14 cellular contexts compared by ENCODE assay signal in genomic region chr7:73703649-73703984, GRCh38. TPM values are rescaled to one million over a fixed set of nuclear protein-coding genes. Genes with fewer than 3 reads are reported as not detected.
DNase-seq lines count a peak whose midpoint lies in the region; ATAC-seq, FAIRE-seq and TF ChIP-seq lines count a peak whose summit lies in the region.
"Had no signal": no experiment of that assay in that cellular context is flagged by ENCODE, and none has a peak within 500 bp of the region (broad histone marks: within the 10 kb centered on the region; RNA-seq: fewer than 3 reads in every experiment).

No MANE protein-coding gene starts in this region.

- H3K79me2 ChIP-seq in PC-3 (ENCODE audit: low read length): peaks cover 18% of the 10 kb centered on the region
- H3K79me2 ChIP-seq in HepG2 (ENCODE audit: insufficient read depth, low read length): no peaks in the 10 kb centered on the region

- no TSS peak for BruUV-seq in PC-3 (replicated peaks; lab: Mats Ljungman, UMichigan)
- no TSS peak for BruUV-seq in HepG2 (replicated peaks; lab: Mats Ljungman, UMichigan)

- H3K27me3 ChIP-seq in BLaER1 (no peaks in the 10 kb centered on the region), PC-3 (ENCODE audit: low read length) (no peaks in the 10 kb centered on the region), esophagus squamous epithelium (no peaks in the 10 kb centered on the region), ovary (no peaks in the 10 kb centered on the region), HepG2 (ENCODE audit: control insufficient read depth in 1 of 2, insufficient read depth in 2 of 2, low read length in 2 of 2) (no peaks in the 10 kb centered on the region)
- H3K27me3 ChIP-seq: upper lobe of right lung had no signal

- no peak for ATAC-seq in PC-3
- no peak for ATAC-seq in HepG2

- H2AFZ ChIP-seq in PC-3 (ENCODE audit: low read length) (no peak overlapping the region), HepG2 (ENCODE audit: low read length) (no peak overlapping the region)

- no peak for TF ChIP-seq RAD21 in HepG2 (CRISPR knock-in tag; IDR thresholded peaks at IDR 0.05)

- intact Hi-C loops in PC-3 (cut with micrococcal nuclease): no loop called here
- intact Hi-C loops in esophagus squamous epithelium (cut with DNase I): no loop called here
- intact Hi-C loops in ovary (cut with DNase I): no loop called here
- intact Hi-C loops in HepG2 (cut with micrococcal nuclease; ENCODE audit: unreplicated experiment): no loop called here

- H3K9me2 ChIP-seq in PC-3 (replicated peaks; ENCODE audit: low read length): no peaks in the 10 kb centered on the region

- in situ Hi-C loops in HepG2 (cut with HindIII; ENCODE audit: extremely low pct_ligation_motif_present, low pct_unique_long_range_greater_than_20kb): no loop called here

- TF ChIP-seq EP300 in ovary (IDR thresholded peaks at IDR 0.05) (no peak), HepG2 (IDR thresholded peaks at IDR 0.05; ENCODE audit: low read depth in 2 of 2, low read length in 2 of 2) (no peak), HepG2 (CRISPR knock-in tag; IDR thresholded peaks at IDR 0.05; ENCODE audit: borderline replicate concordance) (no peak)

- DNase-seq in PC-3 (no peak), esophagus squamous epithelium (lab: John Stamatoyannopoulos, UW) (no peak), ovary (no peak), NOMO-1 treated with DMSO at 0.1 percent for 48 hours (lab: John Stamatoyannopoulos, UW; ENCODE audit: unreplicated experiment) (no peak), GM12891 (ENCODE audit: insufficient read length, low spot score) (no peak), HepG2 (ENCODE audit: low spot score) (no peak), NCI-H2196 (lab: John Stamatoyannopoulos, UW; ENCODE audit: unreplicated experiment) (no peak)
- DNase-seq: kidney glomerular epithelial cell, MM.1S, NCI-H2081 treated with DMSO at 0.1 percent for 48 hours, NCI-H774 had no signal

- H4K20me1 ChIP-seq in BLaER1 (peaks cover 58% of the 10 kb centered on the region), PC-3 (ENCODE audit: low read length) (peaks cover 20% of the 10 kb centered on the region), HepG2 (ENCODE audit: insufficient read depth, low read length) (peaks cover 5% of the 10 kb centered on the region; the same call in 1 of the 2 replicates)

- H3K27ac ChIP-seq in BLaER1 (no peak overlapping the region), PC-3 (ENCODE audit: low read length) (peak overlapping the region; percentile 33), esophagus squamous epithelium (no peak overlapping the region), ovary (peak overlapping the region in 1 of 2 donors; percentile 64), HepG2 (ENCODE audit: extremely low read length, insufficient read depth, low read length) (no peak overlapping the region)
- H3K27ac ChIP-seq: upper lobe of right lung had no signal

- TF ChIP-seq CTCF in PC-3 (conservative IDR thresholded peaks at IDR 0.05; ENCODE audit: low read depth, low read length) (no peak), esophagus squamous epithelium (IDR thresholded peaks at IDR 0.05) (no peak), ovary (IDR thresholded peaks at IDR 0.05) (no peak), HepG2 (CRISPR knock-in tag; IDR thresholded peaks at IDR 0.05) (no peak)

- POLR2A ChIA-PET in PC-3 (lab: Charles Lee; ENCODE audit: unreplicated experiment): interaction anchor here (0.6 to 1.1 kb wide), 2 partner anchors 14 to 182 kb away, joined by 4 to 7 read pairs; partner anchors contain the start of gene BAZ1B
- POLR2A ChIA-PET in HepG2 (lab: Yijun Ruan, JAX): interaction anchor here (1.4 kb wide), 1 partner anchor 12 kb away, joined by 4 read pairs; no protein-coding TSS in a partner anchor

- H3K36me3 ChIP-seq in BLaER1 (peaks cover 13% of the 10 kb centered on the region), PC-3 (ENCODE audit: low read depth, low read length) (peaks cover 54% of the 10 kb centered on the region), esophagus squamous epithelium (peaks cover 0 to 41% (median 4%) of the 10 kb centered on the region in 3 donors), ovary (no peaks in the 10 kb centered on the region), HepG2 (replicated peaks in 1 of 2; ENCODE audit: control insufficient read depth in 1 of 2, insufficient read depth in 2 of 2, low read length in 2 of 2) (peaks cover 7 to 10% of the 10 kb centered on the region in 2 experiments; a peak in 4 of 5 replicates)
- H3K36me3 ChIP-seq: upper lobe of right lung had no signal

- H3K4me2 ChIP-seq in BLaER1 (peak overlapping the region; percentile 94), PC-3 (ENCODE audit: low read length) (no peak overlapping the region), HepG2 (ENCODE audit: low read depth, low read length) (no peak overlapping the region)

- TF ChIP-seq POLR2A in esophagus squamous epithelium (IDR thresholded peaks at IDR 0.05) (no peak), ovary (IDR thresholded peaks at IDR 0.05) (no peak), GM12891 (IDR thresholded peaks at IDR 0.05; ENCODE audit: low read depth, low read length) (no peak), HepG2 (IDR thresholded peaks at IDR 0.05; ENCODE audit: insufficient read depth in 1 of 2, low read depth in 2 of 2, low read length in 2 of 2) (no peak)

- FAIRE-seq in GM12891 (lab: Jason Lieb, UNC): no peak
- no peak for FAIRE-seq in HepG2 (lab: Jason Lieb, UNC)

- H3K4me1 ChIP-seq in BLaER1 (peaks cover 86% of the 10 kb centered on the region), PC-3 (ENCODE audit: insufficient read depth, low read length) (peaks cover 42% of the 10 kb centered on the region), esophagus squamous epithelium (peaks cover 22 to 45% (median 30%) of the 10 kb centered on the region in 3 donors), ovary (ENCODE audit: insufficient read depth) (peaks cover 12% of the 10 kb centered on the region), HepG2 (ENCODE audit: insufficient read depth, low read length) (peaks cover 15% of the 10 kb centered on the region)
- H3K4me1 ChIP-seq: upper lobe of right lung had no signal

- H3K4me3 ChIP-seq in BLaER1 (peak overlapping the region; percentile 31; the same call in 1 of the 2 replicates), PC-3 (ENCODE audit: low read length) (no peak overlapping the region), esophagus squamous epithelium (peak overlapping the region in 3 of 4 donors; percentile 3 to 42 (median 25)), ovary (peak overlapping the region; percentile 28), HepG2 (replicated peaks in 1 of 3; ENCODE audit: insufficient read depth in 1 of 3, low read depth in 2 of 3, low read length in 3 of 3) (no peak overlapping the region)
- H3K4me3 ChIP-seq: upper lobe of right lung had no signal

- 20% methylated on average over 1 of the region's 13 CpGs; no CpG with 5 or more reads in 1 of the 2 donors for WGBS in esophagus squamous epithelium, 2 donors
- WGBS in ovary, 3 donors: 12 to 34% (median 27%) methylated on average over 3 to 13 of the region's 13 CpGs
- WGBS in HepG2 (ENCODE audit: low lambda C conversion rate): 100% methylated on average over 5 of the region's 13 CpGs

- H3F3A ChIP-seq in PC-3 (ENCODE audit: low read length, unreplicated experiment): peaks cover 14% of the 10 kb centered on the region

- H3K9ac ChIP-seq in BLaER1 (no peak overlapping the region; the same call in 1 of the 2 replicates), PC-3 (ENCODE audit: low read length) (no peak overlapping the region), HepG2 (ENCODE audit: insufficient read depth, low read depth, low read length) (no peak overlapping the region)

- no peaks in the 10 kb centered on the region for H3K9me3 ChIP-seq in BLaER1
- no peaks in the 10 kb centered on the region for H3K9me3 ChIP-seq in PC-3 (ENCODE audit: low read length)
- H3K9me3 ChIP-seq in esophagus squamous epithelium: no peaks in the 10 kb centered on the region
- H3K9me3 ChIP-seq in ovary: no peaks in the 10 kb centered on the region
- H3K9me3 ChIP-seq in HepG2 (ENCODE audit: low read length): no peaks in the 10 kb centered on the region
- H3K9me3 ChIP-seq: upper lobe of right lung had no signal

- CTCF ChIA-PET in PC-3 (lab: Charles Lee) (interaction anchor here (1.0 kb wide), 1 partner anchor 22 kb away, joined by 7 read pairs; no protein-coding TSS in a partner anchor), HepG2 (lab: Yijun Ruan, JAX; ENCODE audit: low intra/inter-chr PET ratio, low total read pairs) (no interaction called here)

RNA-seq across cellular contexts. Expression of gene STX1A, which starts 15.9 kb away (rescaled TPM):
- 145 and 163 TPM in 2 replicates for total RNA-seq in PC-3 (2014; rRNA removed)
- total RNA-seq in esophagus squamous epithelium: 1 to 10 TPM in 3 of 4 donors, under 1 TPM in 1; 0.94 to 4.0 (median 1.8) TPM
- total RNA-seq in ovary: 10 to 100 TPM in 1 of 7 donors, 1 to 10 TPM in 6; 4.5 to 11.3 (median 6.4) TPM
- polyA plus RNA-seq in ovary: 1 to 10 TPM; 1.6 to 5.1 TPM
- 1.1 TPM for polyA plus RNA-seq in GM12891 (2012; ENCODE audit: low read depth, missing spikeins)
- 2.9 and 6.1 TPM in 2 replicates for total RNA-seq in HepG2 (2016; rRNA removed; fragmentation: Illumina TruSeq; extraction: Trizol)
- 1.3 and 1.8 TPM in 2 replicates for total RNA-seq in HepG2 (2016; cell fraction: cytosol; rRNA removed; fragmentation: Illumina TruSeq; extraction: Trizol; ENCODE audit: low read depth)
- total RNA-seq in HepG2 (2016; cell fraction: insoluble cytoplasmic fraction; rRNA removed; fragmentation: Illumina TruSeq; extraction: Trizol): 3.3 and 5.7 TPM in 2 replicates
- total RNA-seq in HepG2 (2016; cell fraction: membrane; rRNA removed; fragmentation: Illumina TruSeq; extraction: Trizol): 2.4 and 4.1 TPM in 2 replicates
- total RNA-seq in HepG2 (2016; cell fraction: nucleus; rRNA removed; fragmentation: Illumina TruSeq; extraction: Trizol): 6.6 and 10.3 TPM in 2 replicates
- 12.2 and 14.8 TPM in 2 replicates for polyA plus RNA-seq in HepG2 (2011; rRNA removed)
- 5.3 and 6.0 TPM in 2 replicates for polyA plus RNA-seq in HepG2 (2011; cell fraction: cytosol; rRNA removed)
- polyA plus RNA-seq in HepG2 (2011; cell fraction: nucleus; rRNA removed): 75.2 and 75.4 TPM in 2 replicates
- 8.5 and 18.8 TPM in 2 replicates for polyA plus RNA-seq in HepG2 (2012)
- 0.94 and 1.4 TPM in 2 replicates for polyA plus RNA-seq in HepG2 (2016; cell fraction: cytosol; fragmentation: Illumina TruSeq; extraction: Trizol; ENCODE audit: low read depth)
- 3.1 and 4.5 TPM in 2 replicates for polyA plus RNA-seq in HepG2 (2016; cell fraction: insoluble cytoplasmic fraction; fragmentation: Illumina TruSeq; extraction: Trizol; ENCODE audit: low read depth)
- 2.3 and 2.5 TPM in 2 replicates for polyA plus RNA-seq in HepG2 (2016; cell fraction: membrane; fragmentation: Illumina TruSeq; extraction: Trizol; ENCODE audit: low read depth)
- polyA plus RNA-seq in HepG2 (2016; cell fraction: nucleus; fragmentation: Illumina TruSeq; extraction: Trizol; ENCODE audit: insufficient read depth, low read depth): 26.8 and 37.4 TPM in 2 replicates
- 5.2 and 10.7 TPM in 2 replicates for polyA minus RNA-seq in HepG2 (2011; rRNA and poly(A)+ RNA removed; ENCODE audit: low replicate concordance)
- polyA minus RNA-seq in HepG2 (2011; cell fraction: cytosol; rRNA and poly(A)+ RNA removed): 1.7 and 3.1 TPM in 2 replicates
- 12.8 and 13.4 TPM in 2 replicates for polyA minus RNA-seq in HepG2 (2011; cell fraction: nucleus; rRNA and poly(A)+ RNA removed)

RNA-seq across cellular contexts. Expression of gene BUD23, which starts 20.2 kb away (rescaled TPM):
- total RNA-seq in PC-3 (2014; rRNA removed): 124 and 138 TPM in 2 replicates
- total RNA-seq in esophagus squamous epithelium: 10 to 100 TPM; 24.9 to 44.7 (median 42.6) TPM
- total RNA-seq in ovary: 10 to 100 TPM; 19.8 to 62.9 (median 53.3) TPM
- polyA plus RNA-seq in ovary: 10 to 100 TPM; 49.0 to 52.3 TPM
- 79.8 TPM for polyA plus RNA-seq in GM12891 (2012; ENCODE audit: low read depth, missing spikeins)
- total RNA-seq in HepG2 (2016; rRNA removed; fragmentation: Illumina TruSeq; extraction: Trizol): 37.5 and 47.5 TPM in 2 replicates
- 25.0 and 27.0 TPM in 2 replicates for total RNA-seq in HepG2 (2016; cell fraction: cytosol; rRNA removed; fragmentation: Illumina TruSeq; extraction: Trizol; ENCODE audit: low read depth)
- total RNA-seq in HepG2 (2016; cell fraction: insoluble cytoplasmic fraction; rRNA removed; fragmentation: Illumina TruSeq; extraction: Trizol): 37.7 and 52.7 TPM in 2 replicates
- 22.7 and 27.6 TPM in 2 replicates for total RNA-seq in HepG2 (2016; cell fraction: membrane; rRNA removed; fragmentation: Illumina TruSeq; extraction: Trizol)
- 36.5 and 38.0 TPM in 2 replicates for total RNA-seq in HepG2 (2016; cell fraction: nucleus; rRNA removed; fragmentation: Illumina TruSeq; extraction: Trizol)
- polyA plus RNA-seq in HepG2 (2011; rRNA removed): 50.3 and 54.5 TPM in 2 replicates
- polyA plus RNA-seq in HepG2 (2011; cell fraction: cytosol; rRNA removed): 57.5 and 59.3 TPM in 2 replicates
- 61.1 and 71.4 TPM in 2 replicates for polyA plus RNA-seq in HepG2 (2011; cell fraction: nucleus; rRNA removed)
- 39.8 and 49.3 TPM in 2 replicates for polyA plus RNA-seq in HepG2 (2012)
- 23.2 and 24.2 TPM in 2 replicates for polyA plus RNA-seq in HepG2 (2016; cell fraction: cytosol; fragmentation: Illumina TruSeq; extraction: Trizol; ENCODE audit: low read depth)
- polyA plus RNA-seq in HepG2 (2016; cell fraction: insoluble cytoplasmic fraction; fragmentation: Illumina TruSeq; extraction: Trizol; ENCODE audit: low read depth): 54.9 and 56.3 TPM in 2 replicates
- polyA plus RNA-seq in HepG2 (2016; cell fraction: membrane; fragmentation: Illumina TruSeq; extraction: Trizol; ENCODE audit: low read depth): 27.2 and 30.8 TPM in 2 replicates
- polyA plus RNA-seq in HepG2 (2016; cell fraction: nucleus; fragmentation: Illumina TruSeq; extraction: Trizol; ENCODE audit: insufficient read depth, low read depth): 97.8 and 98.1 TPM in 2 replicates
- polyA minus RNA-seq in HepG2 (2011; rRNA and poly(A)+ RNA removed; ENCODE audit: low replicate concordance): 20.0 and 77.8 TPM in 2 replicates
- polyA minus RNA-seq in HepG2 (2011; cell fraction: cytosol; rRNA and poly(A)+ RNA removed): 9.4 and 16.6 TPM in 2 replicates
- 14.7 and 15.2 TPM in 2 replicates for polyA minus RNA-seq in HepG2 (2011; cell fraction: nucleus; rRNA and poly(A)+ RNA removed)

RNA-seq across cellular contexts. Expression of gene DNAJC30, which starts 20.4 kb away (rescaled TPM):
- total RNA-seq in PC-3 (2014; rRNA removed) (2.9 and 4.8 TPM in 2 replicates), esophagus squamous epithelium (1 to 10 TPM; 2.7 to 5.7 (median 4.8) TPM), ovary (10 to 100 TPM in 5 of 7 donors, 1 to 10 TPM in 2; 7.1 to 16.1 (median 13.0) TPM), HepG2 (2016; rRNA removed; fragmentation: Illumina TruSeq; extraction: Trizol) (3.0 and 3.3 TPM in 2 replicates)
- polyA plus RNA-seq in ovary (1 to 10 TPM; 7.5 to 8.8 TPM), HepG2 (2011; rRNA removed) (3.5 and 3.8 TPM in 2 replicates)
- 10.7 TPM for polyA plus RNA-seq in GM12891 (2012; ENCODE audit: low read depth, missing spikeins)
- total RNA-seq in HepG2 (2016; cell fraction: cytosol; rRNA removed; fragmentation: Illumina TruSeq; extraction: Trizol; ENCODE audit: low read depth): 1.3 TPM in 2 replicates
- 2.7 and 3.2 TPM in 2 replicates for total RNA-seq in HepG2 (2016; cell fraction: insoluble cytoplasmic fraction; rRNA removed; fragmentation: Illumina TruSeq; extraction: Trizol)
- 2.5 and 2.7 TPM in 2 replicates for total RNA-seq in HepG2 (2016; cell fraction: membrane; rRNA removed; fragmentation: Illumina TruSeq; extraction: Trizol)
- 2.6 and 2.8 TPM in 2 replicates for total RNA-seq in HepG2 (2016; cell fraction: nucleus; rRNA removed; fragmentation: Illumina TruSeq; extraction: Trizol)
- polyA plus RNA-seq in HepG2 (2011; cell fraction: cytosol; rRNA removed): 3.7 and 5.6 TPM in 2 replicates
- polyA plus RNA-seq in HepG2 (2011; cell fraction: nucleus; rRNA removed): 3.5 and 4.4 TPM in 2 replicates
- polyA plus RNA-seq in HepG2 (2012): 2.0 and 4.5 TPM in 2 replicates
- 1.9 and 2.1 TPM in 2 replicates for polyA plus RNA-seq in HepG2 (2016; cell fraction: cytosol; fragmentation: Illumina TruSeq; extraction: Trizol; ENCODE audit: low read depth)
- polyA plus RNA-seq in HepG2 (2016; cell fraction: insoluble cytoplasmic fraction; fragmentation: Illumina TruSeq; extraction: Trizol; ENCODE audit: low read depth): 7.7 and 7.8 TPM in 2 replicates
- polyA plus RNA-seq in HepG2 (2016; cell fraction: membrane; fragmentation: Illumina TruSeq; extraction: Trizol; ENCODE audit: low read depth): 3.1 and 3.6 TPM in 2 replicates
- polyA plus RNA-seq in HepG2 (2016; cell fraction: nucleus; fragmentation: Illumina TruSeq; extraction: Trizol; ENCODE audit: insufficient read depth, low read depth): 5.6 and 6.4 TPM in 2 replicates
- polyA minus RNA-seq in HepG2 (2011; rRNA and poly(A)+ RNA removed; ENCODE audit: low replicate concordance): 8.4 and 10.1 TPM in 2 replicates
- polyA minus RNA-seq in HepG2 (2011; cell fraction: cytosol; rRNA and poly(A)+ RNA removed): 2.0 and 3.3 TPM in 2 replicates
- polyA minus RNA-seq in HepG2 (2011; cell fraction: nucleus; rRNA and poly(A)+ RNA removed): 7.7 and 9.3 TPM in 2 replicates

RNA-seq across cellular contexts. Expression of gene ABHD11, which starts 35.0 kb away (rescaled TPM):
- 38.6 and 41.4 TPM in 2 replicates for total RNA-seq in PC-3 (2014; rRNA removed)
- 10 to 100 TPM in 3 of 4 donors, 1 to 10 TPM in 1; 8.3 to 22.6 (median 19.3) TPM for total RNA-seq in esophagus squamous epithelium
- total RNA-seq in ovary: 10 to 100 TPM in 4 of 7 donors, 1 to 10 TPM in 3; 8.0 to 34.6 (median 11.4) TPM
- 10 to 100 TPM; 10.7 to 11.9 TPM for polyA plus RNA-seq in ovary
- polyA plus RNA-seq in GM12891 (2012; ENCODE audit: low read depth, missing spikeins): 7.5 TPM
- 6.4 and 7.0 TPM in 2 replicates for total RNA-seq in HepG2 (2016; rRNA removed; fragmentation: Illumina TruSeq; extraction: Trizol)
- total RNA-seq in HepG2 (2016; cell fraction: cytosol; rRNA removed; fragmentation: Illumina TruSeq; extraction: Trizol; ENCODE audit: low read depth): 2.5 and 2.8 TPM in 2 replicates
- 6.2 and 6.4 TPM in 2 replicates for total RNA-seq in HepG2 (2016; cell fraction: insoluble cytoplasmic fraction; rRNA removed; fragmentation: Illumina TruSeq; extraction: Trizol)
- total RNA-seq in HepG2 (2016; cell fraction: membrane; rRNA removed; fragmentation: Illumina TruSeq; extraction: Trizol): 3.3 and 3.6 TPM in 2 replicates
- total RNA-seq in HepG2 (2016; cell fraction: nucleus; rRNA removed; fragmentation: Illumina TruSeq; extraction: Trizol): 4.1 and 4.7 TPM in 2 replicates
- 7.1 and 8.1 TPM in 2 replicates for polyA plus RNA-seq in HepG2 (2011; rRNA removed)
- 3.7 and 7.1 TPM in 2 replicates for polyA plus RNA-seq in HepG2 (2011; cell fraction: cytosol; rRNA removed)
- 10.5 and 11.1 TPM in 2 replicates for polyA plus RNA-seq in HepG2 (2011; cell fraction: nucleus; rRNA removed)
- 2.0 and 3.1 TPM in 2 replicates for polyA plus RNA-seq in HepG2 (2012)
- 1.7 and 1.9 TPM in 2 replicates for polyA plus RNA-seq in HepG2 (2016; cell fraction: cytosol; fragmentation: Illumina TruSeq; extraction: Trizol; ENCODE audit: low read depth)
- polyA plus RNA-seq in HepG2 (2016; cell fraction: insoluble cytoplasmic fraction; fragmentation: Illumina TruSeq; extraction: Trizol; ENCODE audit: low read depth): 7.3 and 7.9 TPM in 2 replicates
- 1.8 and 2.3 TPM in 2 replicates for polyA plus RNA-seq in HepG2 (2016; cell fraction: membrane; fragmentation: Illumina TruSeq; extraction: Trizol; ENCODE audit: low read depth)
- 8.1 and 14.0 TPM in 2 replicates for polyA plus RNA-seq in HepG2 (2016; cell fraction: nucleus; fragmentation: Illumina TruSeq; extraction: Trizol; ENCODE audit: insufficient read depth, low read depth)
- 8.6 and 26.6 TPM in 2 replicates for polyA minus RNA-seq in HepG2 (2011; rRNA and poly(A)+ RNA removed; ENCODE audit: low replicate concordance)
- 0.89 and 2.6 TPM in 2 replicates for polyA minus RNA-seq in HepG2 (2011; cell fraction: cytosol; rRNA and poly(A)+ RNA removed)
- 6.2 and 11.3 TPM in 2 replicates for polyA minus RNA-seq in HepG2 (2011; cell fraction: nucleus; rRNA and poly(A)+ RNA removed)

RNA-seq across cellular contexts. Expression of gene VPS37D, which starts 36.0 kb away (rescaled TPM):
- total RNA-seq in PC-3 (2014; rRNA removed) (6.3 and 7.7 TPM in 2 replicates), esophagus squamous epithelium (1 to 10 TPM in 1 of 4 donors, under 1 TPM in 1, not detected in 2; 0.97 to 1.3 TPM), ovary (1 to 10 TPM; 4.7 to 8.8 (median 6.3) TPM), HepG2 (2016; rRNA removed; fragmentation: Illumina TruSeq; extraction: Trizol) (4.9 and 6.3 TPM in 2 replicates)
- polyA plus RNA-seq in ovary (1 to 10 TPM in 1 of 2 donors, under 1 TPM in 1; 0.28 to 6.1 TPM), HepG2 (2011; rRNA removed) (3.8 and 5.7 TPM in 2 replicates)
- polyA plus RNA-seq in GM12891 (2012; ENCODE audit: low read depth, missing spikeins): 0.26 TPM
- total RNA-seq in HepG2 (2016; cell fraction: cytosol; rRNA removed; fragmentation: Illumina TruSeq; extraction: Trizol; ENCODE audit: low read depth): 7.4 and 7.8 TPM in 2 replicates
- total RNA-seq in HepG2 (2016; cell fraction: insoluble cytoplasmic fraction; rRNA removed; fragmentation: Illumina TruSeq; extraction: Trizol): 5.1 and 6.3 TPM in 2 replicates
- 11.3 and 11.5 TPM in 2 replicates for total RNA-seq in HepG2 (2016; cell fraction: membrane; rRNA removed; fragmentation: Illumina TruSeq; extraction: Trizol)
- 3.3 and 3.9 TPM in 2 replicates for total RNA-seq in HepG2 (2016; cell fraction: nucleus; rRNA removed; fragmentation: Illumina TruSeq; extraction: Trizol)
- 3.8 and 5.1 TPM in 2 replicates for polyA plus RNA-seq in HepG2 (2011; cell fraction: cytosol; rRNA removed)
- polyA plus RNA-seq in HepG2 (2011; cell fraction: nucleus; rRNA removed): 11.9 and 15.2 TPM in 2 replicates
- polyA plus RNA-seq in HepG2 (2012): 5.1 and 5.6 TPM in 2 replicates
- 5.8 and 6.7 TPM in 2 replicates for polyA plus RNA-seq in HepG2 (2016; cell fraction: cytosol; fragmentation: Illumina TruSeq; extraction: Trizol; ENCODE audit: low read depth)
- 4.4 and 4.5 TPM in 2 replicates for polyA plus RNA-seq in HepG2 (2016; cell fraction: insoluble cytoplasmic fraction; fragmentation: Illumina TruSeq; extraction: Trizol; ENCODE audit: low read depth)
- polyA plus RNA-seq in HepG2 (2016; cell fraction: membrane; fragmentation: Illumina TruSeq; extraction: Trizol; ENCODE audit: low read depth): 7.2 and 7.6 TPM in 2 replicates
- 8.1 and 8.8 TPM in 2 replicates for polyA plus RNA-seq in HepG2 (2016; cell fraction: nucleus; fragmentation: Illumina TruSeq; extraction: Trizol; ENCODE audit: insufficient read depth, low read depth)
- 0.37 and 3.2 TPM in 2 replicates for polyA minus RNA-seq in HepG2 (2011; rRNA and poly(A)+ RNA removed; ENCODE audit: low replicate concordance)
- 2.4 and 2.6 TPM in 2 replicates for polyA minus RNA-seq in HepG2 (2011; cell fraction: cytosol; rRNA and poly(A)+ RNA removed)
- polyA minus RNA-seq in HepG2 (2011; cell fraction: nucleus; rRNA and poly(A)+ RNA removed): 0.90 and 1.5 TPM in 2 replicates
- total RNA-seq: T-helper 2 cell treated with Interferon-gamma antibody and Interleukin-4, amounts not matched to agents 100 ng/mL and 5 ng/mL, for 36 hours had no signal

Comparison
In these comparisons a context has a peak if more than half of its experiments do, and no peak if none do; other contexts are left out.
1. H3K4me3 ChIP-seq: peak in BLaER1 (single experiment), esophagus squamous epithelium (3 of 4) and ovary (single experiment); none in PC-3 (single experiment) and HepG2 (0 of 3).
2. RNA of gene STX1A, which starts 15.9 kb away (total RNA-seq): 145 to 163 TPM in PC-3; 4.5 to 11.3 TPM in ovary, 1.3 to 10.3 TPM in HepG2 and 0.94 to 4.0 TPM in esophagus squamous epithelium; every median in the first group is over 10 times any median in the second.